Comparison of ENCODE assay signal across 1 cellular context in the genomic region with DNA sequence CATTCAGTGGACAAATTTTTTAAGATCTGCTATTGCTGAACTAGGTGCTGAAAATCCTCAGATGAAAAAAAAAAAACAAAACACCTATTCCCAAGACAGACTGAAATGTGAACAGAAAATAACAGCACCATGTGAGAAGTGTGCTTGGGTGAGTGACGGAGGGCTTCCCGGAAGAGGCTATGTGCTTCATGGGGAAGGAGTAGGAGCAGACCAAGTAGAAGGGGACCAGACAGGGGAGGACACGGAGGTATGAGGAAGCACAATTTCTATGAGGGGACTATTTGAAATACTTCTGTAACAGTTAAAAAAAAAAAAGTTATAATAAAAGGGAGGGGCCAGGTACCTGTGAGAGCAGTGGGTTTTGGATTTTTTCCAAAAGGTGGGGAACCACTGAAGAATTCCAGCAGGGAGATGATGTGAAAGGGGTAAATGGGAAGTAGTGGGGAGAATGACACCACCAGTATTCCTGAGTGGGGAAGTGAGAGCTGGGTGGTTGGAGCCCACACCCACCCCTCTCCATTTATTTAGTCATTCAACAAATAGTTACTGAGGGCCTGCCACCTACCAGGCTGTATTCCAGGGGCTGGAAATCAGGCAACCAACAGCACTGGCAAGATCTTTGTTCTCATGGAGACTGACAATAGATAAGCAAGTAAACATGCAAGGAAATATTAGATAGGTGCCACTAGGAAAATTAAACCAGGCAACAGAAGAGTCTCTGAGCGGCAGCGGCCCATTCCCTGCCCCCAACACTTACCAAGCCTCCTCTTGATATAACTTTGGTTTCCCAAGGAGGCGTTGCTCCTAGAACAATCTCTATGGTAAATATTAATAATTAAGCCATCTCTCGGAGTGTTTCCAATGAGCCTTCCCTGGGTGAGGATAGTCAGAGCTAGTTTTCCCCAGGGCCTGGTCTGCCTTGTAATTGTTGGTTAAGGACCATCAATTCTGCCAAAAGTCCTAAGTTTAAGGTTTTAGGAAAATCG.
TF ChIP-seq lines count a peak whose summit lies in the region.

No MANE protein-coding gene starts in this region.

TF ChIP-seq in SK-N-SH, 30 proteins besides CTCF, POLR2A, EP300 and RAD21 (continued from another document):
- TF ChIP-seq EZH2phosphoT487 (IDR thresholded peaks at IDR 0.05; ENCODE audit: borderline replicate concordance, low read depth) (no peak), FOSL2 (IDR thresholded peaks at IDR 0.05; ENCODE audit: borderline replicate concordance, low read depth) (no peak), YY1 (IDR thresholded peaks at IDR 0.05; ENCODE audit: low read depth) (no peak)
